ENCODE assay signal across 15 cellular contexts in the genomic region with DNA sequence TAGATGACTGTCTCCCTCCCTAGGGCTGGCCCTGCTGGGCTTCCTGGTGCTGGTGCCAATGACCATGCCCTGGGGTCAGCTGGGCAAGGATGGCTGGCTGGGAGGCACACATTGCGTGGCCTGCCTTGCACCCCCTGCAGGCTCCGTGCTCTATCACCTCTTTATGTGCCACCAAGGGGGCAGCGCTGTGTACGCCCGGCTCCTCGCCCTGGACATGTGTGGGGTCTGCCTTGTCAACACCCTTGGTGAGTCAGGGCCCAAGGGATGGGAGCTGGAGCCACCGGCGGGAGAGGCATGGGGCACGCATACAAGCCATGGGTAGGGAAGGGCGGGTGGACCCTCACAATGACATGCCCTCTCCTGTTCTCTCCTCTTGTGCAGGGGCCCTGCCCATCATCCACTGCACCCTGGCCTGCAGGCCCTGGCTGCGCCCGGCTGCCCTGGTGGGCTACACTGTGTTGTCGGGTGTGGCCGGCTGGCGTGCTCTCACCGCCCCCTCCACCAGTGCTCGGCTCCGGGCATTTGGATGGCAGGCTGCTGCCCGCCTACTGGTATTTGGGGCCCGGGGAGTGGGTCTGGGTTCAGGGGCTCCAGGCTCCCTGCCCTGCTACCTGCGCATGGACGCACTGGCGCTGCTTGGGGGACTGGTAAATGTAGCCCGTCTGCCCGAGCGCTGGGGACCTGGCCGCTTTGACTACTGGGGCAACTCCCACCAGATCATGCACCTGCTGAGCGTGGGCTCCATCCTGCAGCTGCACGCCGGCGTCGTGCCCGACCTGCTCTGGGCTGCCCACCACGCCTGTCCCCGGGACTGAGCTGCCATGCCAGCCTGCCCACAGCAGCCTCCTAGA. TPM values are rescaled to one million over a fixed set of nuclear protein-coding genes. Genes with fewer than 3 reads are reported as not detected.
A peak's percentile ranks its signal among the peaks of the same experiment; 100 is the strongest.
DNase-seq lines count a peak whose midpoint lies in the region; ATAC-seq and TF ChIP-seq lines count a peak whose summit lies in the region.
"Had no signal": no experiment of that assay in that cellular context is flagged by ENCODE, and none has a peak within 500 bp of the region (broad histone marks: within the 10 kb centered on the region; RNA-seq: fewer than 3 reads in every experiment).

No MANE protein-coding gene starts in this region.

- dilution Hi-C loops in IMR-90 (cut with HindIII; ENCODE audit: low sequenced_read_pairs, unreplicated experiment), result no loop called here

- H3K9me1 ChIP-seq in IMR-90 (ENCODE audit: insufficient read depth, low read length), result peaks cover 17% of the 10 kb centered on the region

- H3K4ac ChIP-seq in IMR-90 (ENCODE audit: low read depth, low read length), result no peak overlapping the region

- TF ChIP-seq RAD21 in IMR-90 (IDR thresholded peaks at IDR 0.05; ENCODE audit: low read length), result no peak

- H4K20me1 ChIP-seq in IMR-90 (ENCODE audit: insufficient read depth, low read length), result peaks cover 24% of the 10 kb centered on the region

- H4K91ac ChIP-seq in IMR-90 (ENCODE audit: insufficient read depth, low read depth, low read length), result no peak overlapping the region

- H2AK9ac ChIP-seq in IMR-90 (replicated peaks; ENCODE audit: low read depth, low read length, poor library complexity), result no peak overlapping the region

- no peaks in the 10 kb centered on the region for H3K9me3 Mint-ChIP-seq in Calu3 (ENCODE audit: low read depth, unreplicated experiment)
- no peaks in the 10 kb centered on the region for H3K9me3 Mint-ChIP-seq in activated naive CD4-positive, alpha-beta T cell treated with anti-CD3 and anti-CD28 coated beads, Interleukin-2, amount 50 U/mL, for 72 hours
- peaks cover 0 to 3% (median 0%) of the 10 kb centered on the region in 11 donors for H3K9me3 Mint-ChIP-seq in naive thymus-derived CD4-positive, alpha-beta T cell

- peak overlapping the region; percentile 11 for H2AFZ ChIP-seq in IMR-90 (replicated peaks; ENCODE audit: low read length, poor library complexity)

- H3K4me1 ChIP-seq in IMR-90 (ENCODE audit: control insufficient read depth, insufficient read depth, low read length) (peaks cover 3% of the 10 kb centered on the region; the same call in 1 of the 2 replicates), testis (peaks cover 9% of the 10 kb centered on the region)
- peaks cover 6 to 7% of the 10 kb centered on the region in 2 donors for H3K4me1 ChIP-seq in naive thymus-derived CD4-positive, alpha-beta T cell (ENCODE audit: control insufficient read depth in 2 of 2, insufficient read depth in 2 of 2, low read length in 2 of 2)

- no peak overlapping the region for H4K8ac ChIP-seq in IMR-90 (ENCODE audit: low read depth in 2 of 2, low read length in 2 of 2)

- TF ChIP-seq POLR2A in IMR-90 (IDR thresholded peaks at IDR 0.05; ENCODE audit: low read depth, low read length), result no peak
- TF ChIP-seq POLR2A in testis (IDR thresholded peaks at IDR 0.05), result no peak

- H3K4me1 Mint-ChIP-seq in Calu3 (ENCODE audit: low read depth, unreplicated experiment), result peaks cover 25% of the 10 kb centered on the region
- peaks cover 5 to 22% (median 11%) of the 10 kb centered on the region in 7 donors for H3K4me1 Mint-ChIP-seq in naive thymus-derived CD4-positive, alpha-beta T cell

- H2BK5ac ChIP-seq in IMR-90 (ENCODE audit: low read depth, low read length, poor library complexity, severe bottlenecking), result no peak overlapping the region

- H2BK15ac ChIP-seq in IMR-90 (ENCODE audit: low read depth, low read length), result no peak overlapping the region

- H2AK5ac ChIP-seq in IMR-90 (ENCODE audit: low read depth, low read length), result no peak overlapping the region

- BruUV-seq in Calu3 (replicated peaks; lab: Mats Ljungman, UMichigan) (no TSS peak), IMR-90 (replicated peaks; lab: Mats Ljungman, UMichigan) (no TSS peak)

- H2BK120ac ChIP-seq in IMR-90 (ENCODE audit: low read depth, low read length), result no peak overlapping the region

- no peak overlapping the region for H3K27ac ChIP-seq in IMR-90 (ENCODE audit: insufficient read depth, low read length)
- H3K27ac ChIP-seq in naive thymus-derived CD4-positive, alpha-beta T cell (ENCODE audit: low read depth, low read length), result no peak overlapping the region
- H3K27ac ChIP-seq in testis, result no peak overlapping the region
- H3K27ac ChIP-seq: gastroesophageal sphincter had no signal

- TF ChIP-seq CTCF in Calu3 (IDR thresholded peaks at IDR 0.05; ENCODE audit: unreplicated experiment) (peak; percentile 3), IMR-90 (conservative IDR thresholded peaks at IDR 0.05; ENCODE audit: low read depth, low read length) (no peak), testis (IDR thresholded peaks at IDR 0.05) (no peak)

- no peak overlapping the region for H3K4me3 ChIP-seq in IMR-90 (ENCODE audit: insufficient read depth, low read depth, low read length)
- no peak overlapping the region for H3K4me3 ChIP-seq in naive thymus-derived CD4-positive, alpha-beta T cell (ENCODE audit: low read length)
- H3K4me3 ChIP-seq in testis, result no peak overlapping the region
- H3K4me3 ChIP-seq: mucosa of descending colon had no signal

- H3K56ac ChIP-seq in IMR-90 (ENCODE audit: extremely low read depth, insufficient read depth, low read length), result no peak overlapping the region

- H3K79me1 ChIP-seq in IMR-90 (ENCODE audit: low read depth in 1 of 2, low read length in 2 of 2), result peaks cover 5 to 23% of the 10 kb centered on the region in 2 experiments; a peak in 3 of 4 replicates

- intact Hi-C loops in Calu3 (cut with micrococcal nuclease; ENCODE audit: unreplicated experiment), result no loop called here
- intact Hi-C loops in IMR-90 (cut with micrococcal nuclease), result no loop called here
- intact Hi-C loops in naive thymus-derived CD4-positive, alpha-beta T cell (cut with micrococcal nuclease), result loop anchor here in 1 of 2 donors (2.0 kb wide), 1 partner anchor 49 kb away; the partner anchor contains the start of gene TNFRSF12A
- intact Hi-C loops in testis (cut with DNase I; ENCODE audit: low total_unique reads), result no loop called here

- H3K27me3 Mint-ChIP-seq in Calu3 (ENCODE audit: unreplicated experiment), result peaks cover 12% of the 10 kb centered on the region
- H3K27me3 Mint-ChIP-seq in naive thymus-derived CD4-positive, alpha-beta T cell, result peaks cover 8 to 15% (median 10%) of the 10 kb centered on the region in 5 donors

- ATAC-seq in IMR-90 (ENCODE audit: low read depth), result no peak
- no peak for ATAC-seq in activated naive CD4-positive, alpha-beta T cell treated with anti-CD3 and anti-CD28 coated beads, Interleukin-2, amount 50 U/mL, for 72 hours
- no peak for ATAC-seq in naive thymus-derived CD4-positive, alpha-beta T cell
- no peak for ATAC-seq in GM19397 (IDR thresholded peaks at IDR 0.05; ENCODE audit: unreplicated experiment)
- no peak for ATAC-seq in HG03045 (IDR thresholded peaks at IDR 0.05; ENCODE audit: unreplicated experiment)
- ATAC-seq: gastroesophageal sphincter, mucosa of descending colon had no signal

- no peak overlapping the region for H3K23ac ChIP-seq in IMR-90 (ENCODE audit: low read depth, low read length)

- DNase-seq in Calu3 (no peak), IMR-90 (no peak), NCI-H2227 treated with DMSO at 0.1 percent for 48 hours (lab: John Stamatoyannopoulos, UW) (no peak), testis (no peak)
- DNase-seq in activated naive CD4-positive, alpha-beta T cell treated with anti-CD3 and anti-CD28 coated beads, Interleukin-2, amount 50 U/mL, for 72 hours (ENCODE audit: low spot score in 2 of 2), result no peak
- DNase-seq in naive thymus-derived CD4-positive, alpha-beta T cell, result no peak
- DNase-seq: central memory CD4-positive, alpha-beta T cell; KBM-7; mucosa of descending colon; NCI-H748 treated with DMSO at 0.1 percent for 48 hours had no signal

- no peak overlapping the region for H3K18ac ChIP-seq in IMR-90 (ENCODE audit: low read depth, low read length)

- no peak overlapping the region for H4K5ac ChIP-seq in IMR-90 (ENCODE audit: low read depth, low read length)

- peaks cover 10% of the 10 kb centered on the region; the same call in 1 of the 2 replicates for H3K27me3 ChIP-seq in IMR-90 (ENCODE audit: control insufficient read depth, insufficient read depth, low read length)
- peaks cover 0 to 15% of the 10 kb centered on the region in 2 donors for H3K27me3 ChIP-seq in naive thymus-derived CD4-positive, alpha-beta T cell (ENCODE audit: control insufficient read depth in 2 of 2, insufficient read depth in 2 of 2, low read length in 2 of 2)
- H3K27me3 ChIP-seq in testis, result no peaks in the 10 kb centered on the region

- POLR2A ChIA-PET in IMR-90 (lab: Charles Lee; ENCODE audit: unreplicated experiment), result no interaction called here
- POLR2A ChIA-PET in naive thymus-derived CD4-positive, alpha-beta T cell (lab: Charles Lee), result no interaction called here

- H3K4me2 ChIP-seq in IMR-90 (ENCODE audit: low read depth, low read length), result no peak overlapping the region

- H3K9me3 ChIP-seq in IMR-90 (ENCODE audit: control insufficient read depth, insufficient read depth, low read length) (no peaks in the 10 kb centered on the region), testis (no peaks in the 10 kb centered on the region)
- no peaks in the 10 kb centered on the region for H3K9me3 ChIP-seq in naive thymus-derived CD4-positive, alpha-beta T cell (ENCODE audit: control insufficient read depth in 2 of 3, low read length in 3 of 3)
- H3K9me3 ChIP-seq: gastroesophageal sphincter, mucosa of descending colon had no signal

- H3K27ac Mint-ChIP-seq in Calu3 (ENCODE audit: unreplicated experiment), result peak overlapping the region; percentile 72
- peak overlapping the region; percentile 65 to 72 for H3K27ac Mint-ChIP-seq in activated naive CD4-positive, alpha-beta T cell treated with anti-CD3 and anti-CD28 coated beads, Interleukin-2, amount 50 U/mL, for 72 hours
- H3K27ac Mint-ChIP-seq in naive thymus-derived CD4-positive, alpha-beta T cell, result no peak overlapping the region

- H3K36me3 ChIP-seq in IMR-90 (ENCODE audit: control insufficient read depth, insufficient read depth, low read length) (peaks cover 2% of the 10 kb centered on the region; the same call in 1 of the 2 replicates), testis (ENCODE audit: low read depth, missing control alignments) (no peaks in the 10 kb centered on the region)
- no peaks in the 10 kb centered on the region for H3K36me3 ChIP-seq in naive thymus-derived CD4-positive, alpha-beta T cell (ENCODE audit: control insufficient read depth in 2 of 3, insufficient read depth in 3 of 3, low read length in 3 of 3)
- H3K36me3 ChIP-seq: gastroesophageal sphincter had no signal

- in situ Hi-C loops in IMR-90 (cut with MboI; ENCODE audit: low sequenced_read_pairs), result no loop called here

- H3K9ac ChIP-seq in IMR-90 (ENCODE audit: low read depth, low read length), result no peak overlapping the region

- WGBS in IMR-90 (ENCODE audit: extremely low coverage in 2 of 2, insufficient read length in 1 of 2), 2 experiments, result 96% methylated on average over 13 of the region's 35 CpGs; no CpG with 5 or more reads in 1 of the 2 experiments
- WGBS in testis, 2 donors, result 95 to 97% methylated on average over 18 to 25 of the region's 35 CpGs

- CTCF ChIA-PET in Calu3 (lab: Charles Lee), result no interaction called here
- CTCF ChIA-PET in IMR-90 (lab: Yijun Ruan, JAX), result no interaction called here
- CTCF ChIA-PET in naive thymus-derived CD4-positive, alpha-beta T cell (lab: Charles Lee), result no interaction called here

- H2BK20ac ChIP-seq in IMR-90 (ENCODE audit: low read depth, low read length), result no peak overlapping the region

- peak overlapping the region; percentile 83 for H3K4me3 Mint-ChIP-seq in Calu3 (ENCODE audit: low read depth, unreplicated experiment)
- peak overlapping the region in 9 of 10 donors; percentile 32 to 78 (median 55) for H3K4me3 Mint-ChIP-seq in naive thymus-derived CD4-positive, alpha-beta T cell

- H3K36me3 Mint-ChIP-seq in Calu3 (ENCODE audit: insufficient read depth, unreplicated experiment), result peaks cover 68% of the 10 kb centered on the region
- peaks cover 6 to 32% of the 10 kb centered on the region in 2 donors for H3K36me3 Mint-ChIP-seq in activated naive CD4-positive, alpha-beta T cell treated with anti-CD3 and anti-CD28 coated beads, Interleukin-2, amount 50 U/mL, for 72 hours
- H3K36me3 Mint-ChIP-seq in naive thymus-derived CD4-positive, alpha-beta T cell, result peaks cover 0 to 1% (median 0%) of the 10 kb centered on the region in 5 donors

- no peak overlapping the region for H3K14ac ChIP-seq in IMR-90 (replicated peaks; ENCODE audit: low read depth, low read length)

RNA-seq across cellular contexts. Expression of gene PAQR4, which starts 2.2 kb away (rescaled TPM):
- total RNA-seq in Calu3 (2022), result 51.0 and 56.0 TPM in 2 replicates
- 2.2 TPM in 2 replicates for total RNA-seq in IMR-90 (2012; rRNA removed)
- 10.0 and 10.1 TPM in 2 replicates for polyA plus RNA-seq in IMR-90 (2012; rRNA removed)
- 8.9 and 10.0 TPM in 2 replicates for polyA plus RNA-seq in IMR-90 (2012; cell fraction: cytosol; rRNA removed)
- polyA plus RNA-seq in IMR-90 (2012; cell fraction: nucleus; rRNA removed; ENCODE audit: low replicate concordance), result 7.4 and 19.4 TPM in 2 replicates
- 10 to 100 TPM; 24.0 to 31.6 TPM for total RNA-seq in activated naive CD4-positive, alpha-beta T cell treated with anti-CD3 and anti-CD28 coated beads, Interleukin-2, amount 50 U/mL, for 72 hours
- 10 to 100 TPM in 1 of 5 experiments, 1 to 10 TPM in 1, under 1 TPM in 3; 0.40 to 39.4 (median 0.79) TPM for total RNA-seq in naive thymus-derived CD4-positive, alpha-beta T cell
- under 1 TPM in 1 of 2 donors, not detected in 1; 0.54 TPM for polyA plus RNA-seq in naive thymus-derived CD4-positive, alpha-beta T cell
- total RNA-seq in testis, result 1 to 10 TPM; 6.4 to 7.1 TPM
- 6.2 TPM for polyA plus RNA-seq in testis (ENCODE audit: insufficient read depth, low read depth, low replicate concordance)

RNA-seq across cellular contexts. Expression of gene KREMEN2, which starts 7.3 kb away (rescaled TPM):
- total RNA-seq in Calu3 (2022) (0.51 TPM in 1 of 2 replicates, not detected in the other), IMR-90 (2012; rRNA removed) (not detected in 2 replicates), testis (1 to 10 TPM; 1.7 TPM)
- polyA plus RNA-seq in IMR-90 (2012; rRNA removed) (0.03 and 0.11 TPM in 2 replicates), testis (ENCODE audit: insufficient read depth, low read depth, low replicate concordance) (0.86 TPM)
- 0.09 and 0.18 TPM in 2 replicates for polyA plus RNA-seq in IMR-90 (2012; cell fraction: cytosol; rRNA removed)
- 0.03 and 0.30 TPM in 2 replicates for polyA plus RNA-seq in IMR-90 (2012; cell fraction: nucleus; rRNA removed; ENCODE audit: low replicate concordance)
- not detected for total RNA-seq in activated naive CD4-positive, alpha-beta T cell treated with anti-CD3 and anti-CD28 coated beads, Interleukin-2, amount 50 U/mL, for 72 hours
- not detected for total RNA-seq in naive thymus-derived CD4-positive, alpha-beta T cell
- polyA plus RNA-seq in naive thymus-derived CD4-positive, alpha-beta T cell, result not detected
- total RNA-seq: gastroesophageal sphincter, subcutaneous adipose tissue had no signal

RNA-seq across cellular contexts. Expression of gene PKMYT1, which starts 8.9 kb away (rescaled TPM):
- total RNA-seq in Calu3 (2022) (91.2 and 107 TPM in 2 replicates), IMR-90 (2012; rRNA removed) (1.8 and 2.8 TPM in 2 replicates), testis (100 to 1,000 TPM in 1 of 2 donors, 10 to 100 TPM in 1; 76.4 to 146 TPM)
- polyA plus RNA-seq in IMR-90 (2012; rRNA removed) (14.9 and 18.7 TPM in 2 replicates), testis (ENCODE audit: insufficient read depth, low read depth, low replicate concordance) (119 TPM)
- polyA plus RNA-seq in IMR-90 (2012; cell fraction: cytosol; rRNA removed), result 17.0 and 20.3 TPM in 2 replicates
- polyA plus RNA-seq in IMR-90 (2012; cell fraction: nucleus; rRNA removed; ENCODE audit: low replicate concordance), result 21.6 and 96.5 TPM in 2 replicates
- total RNA-seq in activated naive CD4-positive, alpha-beta T cell treated with anti-CD3 and anti-CD28 coated beads, Interleukin-2, amount 50 U/mL, for 72 hours, result 100 to 1,000 TPM; 125 to 193 TPM
- 10 to 100 TPM in 1 of 5 experiments, under 1 TPM in 1, not detected in 3; 0.93 to 89.1 TPM for total RNA-seq in naive thymus-derived CD4-positive, alpha-beta T cell
- polyA plus RNA-seq in naive thymus-derived CD4-positive, alpha-beta T cell, result not detected

RNA-seq across cellular contexts. Expression of gene CLDN9, which starts 41.4 kb away (rescaled TPM):
- total RNA-seq in Calu3 (2022) (13.5 and 17.8 TPM in 2 replicates), IMR-90 (2012; rRNA removed) (not detected in 2 replicates), testis (under 1 TPM; 0.37 to 0.39 TPM)
- polyA plus RNA-seq in IMR-90 (2012; rRNA removed) (0.05 TPM in 1 of 2 replicates, not detected in the other), testis (ENCODE audit: insufficient read depth, low read depth, low replicate concordance) (0.34 TPM)
- polyA plus RNA-seq in IMR-90 (2012; cell fraction: cytosol; rRNA removed), result 0.03 TPM in 1 of 2 replicates, not detected in the other
- 0.15 and 0.82 TPM in 2 replicates for polyA plus RNA-seq in IMR-90 (2012; cell fraction: nucleus; rRNA removed; ENCODE audit: low replicate concordance)
- under 1 TPM in 1 of 2 donors, not detected in 1; 0.11 TPM for total RNA-seq in activated naive CD4-positive, alpha-beta T cell treated with anti-CD3 and anti-CD28 coated beads, Interleukin-2, amount 50 U/mL, for 72 hours
- total RNA-seq in naive thymus-derived CD4-positive, alpha-beta T cell, result under 1 TPM in 2 of 5 experiments, not detected in 3; 0.15 to 0.37 TPM
- not detected for polyA plus RNA-seq in naive thymus-derived CD4-positive, alpha-beta T cell
- total RNA-seq: G401 had no signal

RNA-seq across cellular contexts. Expression of gene CLDN6, which starts 46.6 kb away (rescaled TPM):
- 1.2 and 2.1 TPM in 2 replicates for total RNA-seq in Calu3 (2022)
- not detected in 2 replicates for total RNA-seq in IMR-90 (2012; rRNA removed)
- 0.07 and 0.14 TPM in 2 replicates for polyA plus RNA-seq in IMR-90 (2012; rRNA removed)
- polyA plus RNA-seq in IMR-90 (2012; cell fraction: cytosol; rRNA removed), result 0.16 TPM in 2 replicates
- polyA plus RNA-seq in IMR-90 (2012; cell fraction: nucleus; rRNA removed; ENCODE audit: low replicate concordance), result 0.31 and 0.32 TPM in 2 replicates
- not detected for total RNA-seq in activated naive CD4-positive, alpha-beta T cell treated with anti-CD3 and anti-CD28 coated beads, Interleukin-2, amount 50 U/mL, for 72 hours
- not detected for total RNA-seq in naive thymus-derived CD4-positive, alpha-beta T cell
- not detected for polyA plus RNA-seq in naive thymus-derived CD4-positive, alpha-beta T cell
- under 1 TPM; 0.55 to 0.74 TPM for total RNA-seq in testis
- 0.70 TPM for polyA plus RNA-seq in testis (ENCODE audit: insufficient read depth, low read depth, low replicate concordance)
- total RNA-seq: gastroesophageal sphincter, mucosa of descending colon, subcutaneous adipose tissue had no signal

Comparison
In these comparisons a context has a peak if more than half of its experiments do, and no peak if none do; other contexts are left out.
1. H3K27ac Mint-ChIP-seq: peak in Calu3 (single experiment) and activated naive CD4-positive, alpha-beta T cell treated with anti-CD3 and anti-CD28 coated beads, Interleukin-2, amount 50 U/mL, for 72 hours (2 of 2); none in naive thymus-derived CD4-positive, alpha-beta T cell (0 of 9).